Comparison of ENCODE assay signal across 32 cellular contexts in genomic region chr7:42672339-42672990, GRCh38.
DNase-seq lines count a peak whose midpoint lies in the region; ATAC-seq, FAIRE-seq and TF ChIP-seq lines count a peak whose summit lies in the region.
"Had no signal": no experiment of that assay in that cellular context is flagged by ENCODE, and none has a peak within 500 bp of the region (broad histone marks: within the 10 kb centered on the region; RNA-seq: fewer than 3 reads in every experiment).

No MANE protein-coding gene starts in this region.

- H3K79me2 ChIP-seq in mammary epithelial cell (ENCODE audit: insufficient read depth, low read length) (no peaks in the 10 kb centered on the region), keratinocyte (ENCODE audit: control insufficient read depth, insufficient read depth, low read length) (no peaks in the 10 kb centered on the region)
- H3K79me2 ChIP-seq: hepatocyte had no signal

- no peaks in the 10 kb centered on the region for H3K36me3 ChIP-seq in mammary epithelial cell (ENCODE audit: insufficient read depth, low read length)
- no peaks in the 10 kb centered on the region for H3K36me3 ChIP-seq in keratinocyte (ENCODE audit: control insufficient read depth in 2 of 2, extremely low read depth in 1 of 2, insufficient read depth in 2 of 2, low read length in 2 of 2)
- H3K36me3 ChIP-seq: gastrocnemius medialis, neutrophil had no signal

- H3K36me3 Mint-ChIP-seq in chondrocyte (ENCODE audit: low read depth) (peaks cover 2% of the 10 kb centered on the region), T-cell (no peaks in the 10 kb centered on the region)
- H3K36me3 Mint-ChIP-seq: brain, memory B cell had no signal

- TF ChIP-seq CTCF in mammary epithelial cell (conservative IDR thresholded peaks at IDR 0.05 in 1 of 2, IDR thresholded peaks at IDR 0.05 in 1 of 2; ENCODE audit: extremely low read depth in 1 of 2, insufficient read depth in 1 of 2, low read depth in 1 of 2, low read length in 2 of 2) (no peak), keratinocyte (optimal IDR thresholded peaks at IDR 0.05 in 1 of 3, IDR thresholded peaks at IDR 0.05 in 1 of 3, conservative IDR thresholded peaks at IDR 0.05 in 1 of 3; ENCODE audit: extremely low read depth in 1 of 3, insufficient read depth in 2 of 3, low read length in 3 of 3) (no peak), chondrocyte (IDR thresholded peaks at IDR 0.05) (no peak)

- in situ Hi-C loops in mammary epithelial cell (cut with MboI; ENCODE audit: low sequenced_read_pairs in 2 of 2): no loop called here

- CTCF ChIA-PET in mammary epithelial cell (lab: Charles Lee; ENCODE audit: low non-redundant PET): interaction anchor here (0.5 kb wide), 1 partner anchor 97 kb away, joined by 3 read pairs; no protein-coding TSS in a partner anchor
- CTCF ChIA-PET in T-cell (lab: Charles Lee): no interaction called here

- no peaks in the 10 kb centered on the region for H3K9me1 ChIP-seq in keratinocyte (ENCODE audit: control insufficient read depth, extremely low read depth, insufficient read depth, low read length)

- peaks cover 3% of the 10 kb centered on the region for H3K9me3 Mint-ChIP-seq in chondrocyte (ENCODE audit: low read depth)
- H3K9me3 Mint-ChIP-seq in T-cell: peaks cover 1 to 3% (median 2%) of the 10 kb centered on the region in 3 donors

- H3K4me2 ChIP-seq in mammary epithelial cell (ENCODE audit: insufficient read depth, low read depth, low read length) (peak overlapping the region; percentile 59), keratinocyte (ENCODE audit: control insufficient read depth, extremely low read depth, insufficient read depth, low read depth, low read length) (peak overlapping the region; percentile 31)
- H3K4me2 ChIP-seq: hepatocyte, SK-N-SH had no signal

- POLR2A ChIA-PET in T-cell (lab: Charles Lee): no interaction called here

- WGBS in mammary epithelial cell (ENCODE audit: low coverage, missing lambda C conversion rate): 0% methylated on average over 2 of the region's 2 CpGs

- H4K20me1 ChIP-seq in mammary epithelial cell (ENCODE audit: insufficient read depth, low read length) (no peaks in the 10 kb centered on the region), keratinocyte (ENCODE audit: control insufficient read depth, extremely low read depth, insufficient read depth, low read length) (no peaks in the 10 kb centered on the region)
- H4K20me1 ChIP-seq: BLaER1 treated with 17β-estradiol and CSF1 and Interleukin-3, amounts not matched to agents 10 nM and 100 nM had no signal

- H3K4me1 ChIP-seq in mammary epithelial cell (ENCODE audit: insufficient read depth, low read length) (peaks cover 33% of the 10 kb centered on the region), keratinocyte (ENCODE audit: control insufficient read depth, extremely low read depth, insufficient read depth, low read length) (peaks cover 24% of the 10 kb centered on the region)
- H3K4me1 ChIP-seq: gastrocnemius medialis had no signal

- no peak overlapping the region for H3K4me3 Mint-ChIP-seq in chondrocyte (ENCODE audit: unreplicated experiment)
- H3K4me3 Mint-ChIP-seq in T-cell: no peak overlapping the region
- H3K4me3 Mint-ChIP-seq: brain; memory B cell; T-helper 2 cell treated with Interferon-gamma antibody and Interleukin-4, amounts not matched to agents 5 μg/mL and 100 μg/mL, for 36 hours; type B pancreatic cell had no signal

- H3K27me3 ChIP-seq in mammary epithelial cell (ENCODE audit: insufficient read depth, low read length): no peaks in the 10 kb centered on the region
- no peaks in the 10 kb centered on the region for H3K27me3 ChIP-seq in keratinocyte (ENCODE audit: control insufficient read depth, extremely low read depth, insufficient read depth, low read length)
- H3K27me3 ChIP-seq: BLaER1 treated with 17β-estradiol and CSF1 and Interleukin-3, amounts not matched to agents 10 nM and 100 nM; gastrocnemius medialis; hepatocyte; neutrophil had no signal

- peaks cover 2% of the 10 kb centered on the region for H3K9me3 ChIP-seq in mammary epithelial cell (replicated peaks; ENCODE audit: insufficient read depth, low read length)
- peaks cover 2% of the 10 kb centered on the region for H3K9me3 ChIP-seq in keratinocyte (ENCODE audit: control insufficient read depth, low read depth, low read length)
- H3K9me3 ChIP-seq: gastrocnemius medialis, neutrophil, SK-N-SH had no signal

- H3K27ac ChIP-seq in mammary epithelial cell (ENCODE audit: insufficient read depth, low read depth, low read length): peak overlapping the region; percentile 74
- peak overlapping the region; percentile 64 for H3K27ac ChIP-seq in keratinocyte (ENCODE audit: control insufficient read depth, insufficient read depth, low read length)
- H3K27ac ChIP-seq: BLaER1 treated with 17β-estradiol and CSF1 and Interleukin-3, amounts not matched to agents 10 nM and 100 nM; gastrocnemius medialis; hepatocyte; neutrophil; VCaP had no signal

- BruUV-seq in mammary epithelial cell (replicated peaks; lab: Mats Ljungman, UMichigan): no TSS peak

- H3K27me3 Mint-ChIP-seq in chondrocyte (ENCODE audit: low read depth): no peaks in the 10 kb centered on the region
- peaks cover 0 to 1% of the 10 kb centered on the region in 2 donors for H3K27me3 Mint-ChIP-seq in T-cell
- H3K27me3 Mint-ChIP-seq: brain, memory B cell, type B pancreatic cell had no signal

- H3K9ac ChIP-seq in mammary epithelial cell (ENCODE audit: insufficient read depth, low read length): peak overlapping the region; percentile 25
- peak overlapping the region; percentile 3 for H3K9ac ChIP-seq in keratinocyte (ENCODE audit: control insufficient read depth, extremely low read depth, insufficient read depth, low read length)
- H3K9ac ChIP-seq: BLaER1 treated with 17β-estradiol and CSF1 and Interleukin-3, amounts not matched to agents 10 nM and 100 nM; SK-N-SH had no signal

- DNase-seq in EL: peak; percentile 3
- DNase-seq in HT1080 (ENCODE audit: low read depth): peak; percentile 55
- DNase-seq in mammary epithelial cell: peak; percentile 80
- peak; percentile 21 for DNase-seq in keratinocyte (ENCODE audit: low read depth, low spot score)
- DNase-seq in chondrocyte (ENCODE audit: low spot score): no peak
- DNase-seq in T-cell: no peak
- DNase-seq: activated CD4-positive, alpha-beta T cell treated with anti-CD3 and anti-CD28 coated beads for 4 hours; activated naive CD4-positive, alpha-beta T cell; activated T-cell treated with anti-CD3 and anti-CD28 coated beads, Interleukin-2, amount 50 U/mL, for 48 hours; COR-L47; DMS53; effector CD8-positive, alpha-beta T cell; erythroblast; gastrocnemius medialis; GF-D8; NCI-H2081; NCI-H446; SK-N-SH; stimulated activated CD4-positive, alpha-beta T cell treated with anti-CD3 and anti-CD28 coated beads, Interleukin-12 subunit alpha, Interleukin-12 subunit beta, amount 100 ng/mL, for 4 hours; stimulated activated CD4-positive, alpha-beta T cell treated with anti-CD3 and anti-CD28 coated beads, Interleukin-4, amount 100 ng/mL, for 1 hour had no signal

- FAIRE-seq in keratinocyte (lab: Jason Lieb, UNC): peak; percentile 72
- FAIRE-seq: colon had no signal

- H3K4me3 ChIP-seq in mammary epithelial cell (replicated peaks in 1 of 3; ENCODE audit: insufficient read depth in 1 of 3, low read depth in 2 of 3, low read length in 3 of 3) (no peak overlapping the region), keratinocyte (ENCODE audit: control insufficient read depth in 2 of 3, extremely low read depth in 1 of 3, insufficient read depth in 2 of 3, low read depth in 1 of 3, low read length in 3 of 3) (no peak overlapping the region)
- H3K4me3 ChIP-seq: BLaER1 treated with 17β-estradiol and CSF1 and Interleukin-3, amounts not matched to agents 10 nM and 100 nM; gastrocnemius medialis; hepatocyte had no signal

- H3K4me1 Mint-ChIP-seq in chondrocyte (ENCODE audit: low read depth): peaks cover 12% of the 10 kb centered on the region
- no peaks in the 10 kb centered on the region for H3K4me1 Mint-ChIP-seq in T-cell
- H3K4me1 Mint-ChIP-seq: brain, memory B cell had no signal

- intact Hi-C loops in mammary epithelial cell (cut with micrococcal nuclease): loop anchor here (10.0 kb wide), 2 partner anchors 78 to 178 kb away; no protein-coding TSS in a partner anchor

- no peak overlapping the region for H3K27ac Mint-ChIP-seq in chondrocyte (ENCODE audit: unreplicated experiment)
- H3K27ac Mint-ChIP-seq in T-cell: no peak overlapping the region
- H3K27ac Mint-ChIP-seq: memory B cell; T-helper 2 cell treated with Interferon-gamma antibody and Interleukin-4, amounts not matched to agents 5 μg/mL and 100 μg/mL, for 36 hours; type B pancreatic cell had no signal

- ATAC-seq in HG03135 (IDR thresholded peaks at IDR 0.05; ENCODE audit: unreplicated experiment): no peak
- ATAC-seq in GM21717 (IDR thresholded peaks at IDR 0.05; ENCODE audit: unreplicated experiment): no peak
- ATAC-seq in T-cell (replicated peaks in 1 of 4): no peak
- ATAC-seq: gastrocnemius medialis, sciatic nerve had no signal

- H2AFZ ChIP-seq in mammary epithelial cell (ENCODE audit: low read depth, low read length) (peak overlapping the region; percentile 15), keratinocyte (ENCODE audit: control insufficient read depth, low read length) (no peak overlapping the region)
- H2AFZ ChIP-seq: hepatocyte had no signal

- dilution Hi-C loops in mammary epithelial cell (cut with HindIII; ENCODE audit: low sequenced_read_pairs) (no loop called here), keratinocyte (cut with MboI; ENCODE audit: extremely low pct_ligation_motif_present, low sequenced_read_pairs) (no loop called here)

Comparison
In these comparisons a context has a peak if more than half of its experiments do, and no peak if none do; other contexts are left out.
1. DNase-seq: peak in EL (single experiment), HT1080 (single experiment), mammary epithelial cell (single experiment) and keratinocyte (single experiment); none in chondrocyte (single experiment) and T-cell (0 of 34).